In genomic region chr21:40466893-40467483, GRCh38 we compare ENCODE assay signal across 8 cellular contexts.
DNase-seq lines count a peak whose midpoint lies in the region; ATAC-seq and TF ChIP-seq lines count a peak whose summit lies in the region.

No MANE protein-coding gene starts in this region.

- H3K4me3 Mint-ChIP-seq in naive thymus-derived CD8-positive, alpha-beta T cell = no peak overlapping the region

- peaks cover 0 to 12% (median 0%) of the 10 kb centered on the region in 9 donors for H3K9me3 Mint-ChIP-seq in naive thymus-derived CD8-positive, alpha-beta T cell

- TF ChIP-seq CTCF in astrocyte of the cerebellum (IDR thresholded peaks at IDR 0.05; ENCODE audit: low read depth, low read length, missing control alignments) (peak; percentile 44), GM10266 (IDR thresholded peaks at IDR 0.05; ENCODE audit: control insufficient read depth, insufficient read depth, low read depth, missing control alignments) (no peak)

- H3K27me3 Mint-ChIP-seq in naive thymus-derived CD8-positive, alpha-beta T cell = peaks cover 0 to 29% (median 6%) of the 10 kb centered on the region in 5 donors

- no peak overlapping the region for H3K4me3 ChIP-seq in astrocyte of the cerebellum (ENCODE audit: low read depth, low read length)
- H3K4me3 ChIP-seq in mesendoderm (ENCODE audit: low read length) = no peak overlapping the region

- no peaks in the 10 kb centered on the region for H3K36me3 Mint-ChIP-seq in naive thymus-derived CD8-positive, alpha-beta T cell

- ATAC-seq in naive thymus-derived CD8-positive, alpha-beta T cell = no peak
- ATAC-seq in GM21360 (IDR thresholded peaks at IDR 0.05; ENCODE audit: unreplicated experiment) (no peak), GM21529 (IDR thresholded peaks at IDR 0.05; ENCODE audit: unreplicated experiment) (no peak)

- H3K4me1 ChIP-seq in mesendoderm (ENCODE audit: control insufficient read depth, low read depth, low read length) = no peaks in the 10 kb centered on the region

- H4K5ac ChIP-seq in mesendoderm (ENCODE audit: low read length) = no peak overlapping the region

- no peak overlapping the region for H2BK15ac ChIP-seq in mesendoderm (replicated peaks; ENCODE audit: low read depth)

- no peak overlapping the region for H2BK120ac ChIP-seq in mesendoderm (ENCODE audit: low read depth, low read length)

- H4K8ac ChIP-seq in mesendoderm (ENCODE audit: low read depth, low read length) = no peak overlapping the region

- H3K18ac ChIP-seq in mesendoderm (ENCODE audit: low read length) = no peak overlapping the region

- H3K36me3 ChIP-seq in mesendoderm (ENCODE audit: control insufficient read depth, insufficient read depth, low read length) = no peaks in the 10 kb centered on the region

- whole genome bisulfite sequencing in mesendoderm (ENCODE audit: extremely low coverage, insufficient coverage, low lambda C conversion rate) = 100% methylated on average over 1 of the region's 1 CpG

- H3K27ac Mint-ChIP-seq in naive thymus-derived CD8-positive, alpha-beta T cell = no peak overlapping the region

- no peaks in the 10 kb centered on the region for H3K27me3 ChIP-seq in mesendoderm (ENCODE audit: insufficient read depth, low read length, poor library complexity)

- H3K9ac ChIP-seq in mesendoderm (ENCODE audit: low read length) = no peak overlapping the region

- H2BK5ac ChIP-seq in mesendoderm (ENCODE audit: low read length) = no peak overlapping the region

- H3K79me2 ChIP-seq in mesendoderm (ENCODE audit: control insufficient read depth, insufficient read depth, low read length) = no peaks in the 10 kb centered on the region

- H3K23ac ChIP-seq in mesendoderm (ENCODE audit: low read length) = no peak overlapping the region

- no peak overlapping the region for H3K56ac ChIP-seq in mesendoderm (ENCODE audit: low read length)

- no peak overlapping the region for H3K27ac ChIP-seq in mesendoderm (ENCODE audit: low read depth, low read length)

- no peak overlapping the region for H2AK5ac ChIP-seq in mesendoderm (ENCODE audit: low read length)

- H3K4me1 Mint-ChIP-seq in naive thymus-derived CD8-positive, alpha-beta T cell = peaks cover 0 to 3% (median 0%) of the 10 kb centered on the region in 4 donors

- no peak overlapping the region for H3K4me2 ChIP-seq in mesendoderm (ENCODE audit: low read length)

- no peak overlapping the region for H3K4ac ChIP-seq in mesendoderm (ENCODE audit: low read depth, low read length)

- POLR2A ChIA-PET in naive thymus-derived CD8-positive, alpha-beta T cell (lab: Charles Lee) = no interaction called here

- H3K79me1 ChIP-seq in mesendoderm (ENCODE audit: low read length) = no peaks in the 10 kb centered on the region

- DNase-seq in DMS53 (lab: John Stamatoyannopoulos, UW) (peak; percentile 49), NCI-H146 (lab: John Stamatoyannopoulos, UW) (peak; percentile 18), astrocyte of the cerebellum (ENCODE audit: low read depth) (peak; percentile 19), mesendoderm (peak; percentile 32), GM10266 (ENCODE audit: extremely low spot score) (no peak)
- no peak for DNase-seq in naive thymus-derived CD8-positive, alpha-beta T cell

- in situ Hi-C loops in astrocyte of the cerebellum (cut with HindIII; ENCODE audit: low sequenced_read_pairs) = no loop called here

Comparison
In these comparisons a context has a peak if more than half of its experiments do, and no peak if none do; other contexts are left out.
1. DNase-seq: peak in DMS53 (single experiment), NCI-H146 (single experiment), astrocyte of the cerebellum (single experiment) and mesendoderm (single experiment); none in GM10266 (single experiment) and naive thymus-derived CD8-positive, alpha-beta T cell (0 of 10).